ENCODE assay signal across 9 cellular contexts in genomic region chr10:73159038-73159648, GRCh38. TPM values are rescaled to one million over a fixed set of nuclear protein-coding genes. Genes with fewer than 3 reads are reported as not detected.
DNase-seq lines count a peak whose midpoint lies in the region; ATAC-seq and TF ChIP-seq lines count a peak whose summit lies in the region.
"Had no signal": no experiment of that assay in that cellular context is flagged by ENCODE, and none has a peak within 500 bp of the region (broad histone marks: within the 10 kb centered on the region; RNA-seq: fewer than 3 reads in every experiment).

No MANE protein-coding gene starts in this region.

- no peak overlapping the region for H3K27ac ChIP-seq in AG04450 (ENCODE audit: low read depth, low read length)
- no peak overlapping the region for H3K27ac ChIP-seq in thoracic aorta

- CTCF ChIA-PET in AG04450 (lab: Charles Lee), result interaction anchor here (0.5 to 4.3 kb wide), 36 partner anchors 8 to 674 kb away, joined by 3 to 68 read pairs (median 4); partner anchors contain the start of genes FAM149B1 and P4HA1

- peaks cover 4 to 11% of the 10 kb centered on the region in 2 donors for H3K4me1 ChIP-seq in thoracic aorta (ENCODE audit: control insufficient read depth in 1 of 2, low read depth in 2 of 2)

- H3K27me3 ChIP-seq in AG04450 (ENCODE audit: control insufficient read depth, insufficient read depth, low read length) (no peaks in the 10 kb centered on the region), thoracic aorta (replicated peaks; ENCODE audit: insufficient read depth) (no peaks in the 10 kb centered on the region)

- H3K36me3 Mint-ChIP-seq in naive thymus-derived CD8-positive, alpha-beta T cell, result peaks cover 0 to 69% (median 14%) of the 10 kb centered on the region in 3 donors

- TF ChIP-seq CTCF in AG04450 (IDR thresholded peaks at IDR 0.05; ENCODE audit: low read depth, low read length), result peak; percentile 76
- TF ChIP-seq CTCF in GM12875 (IDR thresholded peaks at IDR 0.05; ENCODE audit: borderline replicate concordance, insufficient read depth, low read depth, low read length), result peak; percentile 54; the same call in 1 of the 2 replicates
- TF ChIP-seq CTCF in epithelial cell of esophagus (IDR thresholded peaks at IDR 0.05; ENCODE audit: insufficient read depth, low read depth, low read length, missing control alignments), result peak; percentile 76
- peak; percentile 60 for TF ChIP-seq CTCF in thoracic aorta (IDR thresholded peaks at IDR 0.05)

- peak; percentile 15 for DNase-seq in AG04450 (ENCODE audit: low read depth, low spot score)
- DNase-seq in NCI-H69 (lab: John Stamatoyannopoulos, UW), result peak; percentile 41
- peak; percentile 63 for DNase-seq in activated CD8-positive, alpha-beta memory T cell treated with anti-CD3 and anti-CD28 coated beads, Interleukin-2, amount 50 U/mL, for 4 hours
- DNase-seq in epithelial cell of esophagus (ENCODE audit: low read depth), result peak; percentile 50
- DNase-seq in naive thymus-derived CD8-positive, alpha-beta T cell, result peak; percentile 23 to 78 (median 55)
- no peak for DNase-seq in thoracic aorta (ENCODE audit: low spot score)
- DNase-seq in NCI-H1048 (lab: John Stamatoyannopoulos, UW), result no peak

- no peaks in the 10 kb centered on the region for H3K9me3 Mint-ChIP-seq in naive thymus-derived CD8-positive, alpha-beta T cell
- H3K9me3 Mint-ChIP-seq: stimulated activated naive CD8-positive, alpha-beta T cell treated with anti-CD3 and anti-CD28 coated beads, Interleukin-15, Interleukin-2, amounts not matched to agents 100 ng/mL and 50 ng/mL, for 24 hours had no signal

- H3K4me3 ChIP-seq in AG04450 (ENCODE audit: low read depth, low read length), result no peak overlapping the region
- H3K4me3 ChIP-seq in GM12875 (ENCODE audit: low read depth, low read length), result no peak overlapping the region
- H3K4me3 ChIP-seq in epithelial cell of esophagus (ENCODE audit: low read length), result no peak overlapping the region
- no peak overlapping the region for H3K4me3 ChIP-seq in thoracic aorta

- POLR2A ChIA-PET in AG04450 (lab: Yijun Ruan, JAX), result no interaction called here
- POLR2A ChIA-PET in naive thymus-derived CD8-positive, alpha-beta T cell (lab: Charles Lee), result interaction anchor here (1.1 to 1.6 kb wide), 2 partner anchors 62 to 63 kb away, joined by 3 to 5 read pairs; partner anchors contain the start of gene P4HA1

- H3K36me3 ChIP-seq in thoracic aorta, result peaks cover 8% of the 10 kb centered on the region

- peak; percentile 71 to 73 for ATAC-seq in naive thymus-derived CD8-positive, alpha-beta T cell
- no peak for ATAC-seq in thoracic aorta (ENCODE audit: insufficient number of reproducible peaks, low FRiP score, low read depth)

- H3K27me3 Mint-ChIP-seq in naive thymus-derived CD8-positive, alpha-beta T cell, result no peaks in the 10 kb centered on the region
- H3K27me3 Mint-ChIP-seq: stimulated activated naive CD8-positive, alpha-beta T cell treated with anti-CD3 and anti-CD28 coated beads, Interleukin-15, Interleukin-2, amounts not matched to agents 100 ng/mL and 50 ng/mL, for 24 hours had no signal

- peak overlapping the region in 6 of 10 donors; percentile 14 to 72 (median 51) for H3K27ac Mint-ChIP-seq in naive thymus-derived CD8-positive, alpha-beta T cell
- H3K27ac Mint-ChIP-seq: stimulated activated naive CD8-positive, alpha-beta T cell treated with anti-CD3 and anti-CD28 coated beads, Interleukin-15, Interleukin-2, amounts not matched to agents 100 ng/mL and 50 ng/mL, for 24 hours had no signal

- H3K4me1 Mint-ChIP-seq in naive thymus-derived CD8-positive, alpha-beta T cell, result peaks cover 22 to 40% (median 38%) of the 10 kb centered on the region in 4 donors

- H3K4me3 Mint-ChIP-seq in naive thymus-derived CD8-positive, alpha-beta T cell, result no peak overlapping the region
- H3K4me3 Mint-ChIP-seq: stimulated activated naive CD8-positive, alpha-beta T cell treated with anti-CD3 and anti-CD28 coated beads, Interleukin-15, Interleukin-2, amounts not matched to agents 100 ng/mL and 50 ng/mL, for 24 hours had no signal

- H3K9me3 ChIP-seq in AG04450 (ENCODE audit: control insufficient read depth, insufficient read depth, low read length), result no peaks in the 10 kb centered on the region
- no peaks in the 10 kb centered on the region for H3K9me3 ChIP-seq in thoracic aorta

RNA-seq across cellular contexts. Expression of gene ECD, which starts 8.7 kb away (rescaled TPM):
- 36.1 and 43.9 TPM in 2 replicates for polyA plus RNA-seq in AG04450 (2011; rRNA removed)
- 25.7 and 28.3 TPM in 2 replicates for polyA minus RNA-seq in AG04450 (2011; rRNA and poly(A)+ RNA removed)
- 10 to 100 TPM; 31.3 to 36.0 TPM for total RNA-seq in naive thymus-derived CD8-positive, alpha-beta T cell
- polyA plus RNA-seq in naive thymus-derived CD8-positive, alpha-beta T cell, result 10 to 100 TPM; 19.9 to 32.8 (median 31.5) TPM
- total RNA-seq in thoracic aorta, result 10 to 100 TPM; 34.8 to 39.2 TPM

RNA-seq across cellular contexts. Expression of gene FAM149B1, which starts 8.8 kb away (rescaled TPM):
- 35.8 and 42.9 TPM in 2 replicates for polyA plus RNA-seq in AG04450 (2011; rRNA removed)
- polyA minus RNA-seq in AG04450 (2011; rRNA and poly(A)+ RNA removed), result 30.1 and 31.5 TPM in 2 replicates
- total RNA-seq in naive thymus-derived CD8-positive, alpha-beta T cell, result 10 to 100 TPM; 20.3 to 21.5 TPM
- polyA plus RNA-seq in naive thymus-derived CD8-positive, alpha-beta T cell, result 1 to 10 TPM; 5.1 to 5.6 (median 5.4) TPM
- total RNA-seq in thoracic aorta, result 10 to 100 TPM in 1 of 2 donors, 1 to 10 TPM in 1; 9.0 to 13.1 TPM

RNA-seq across cellular contexts. Expression of gene NUDT13, which starts 48.9 kb away (rescaled TPM):
- 1.4 TPM in 2 replicates for polyA plus RNA-seq in AG04450 (2011; rRNA removed)
- 0.70 and 2.5 TPM in 2 replicates for polyA minus RNA-seq in AG04450 (2011; rRNA and poly(A)+ RNA removed)
- total RNA-seq in naive thymus-derived CD8-positive, alpha-beta T cell, result 1 to 10 TPM; 2.2 to 3.4 TPM
- 1 to 10 TPM; 1.0 to 1.7 (median 1.3) TPM for polyA plus RNA-seq in naive thymus-derived CD8-positive, alpha-beta T cell
- under 1 TPM; 0.56 to 0.68 TPM for total RNA-seq in thoracic aorta

Comparison
In these comparisons a context has a peak if more than half of its experiments do, and no peak if none do; other contexts are left out.
1. DNase-seq: peak in AG04450 (single experiment), NCI-H69 (single experiment), activated CD8-positive, alpha-beta memory T cell treated with anti-CD3 and anti-CD28 coated beads, Interleukin-2, amount 50 U/mL, for 4 hours (single experiment), epithelial cell of esophagus (single experiment) and naive thymus-derived CD8-positive, alpha-beta T cell (10 of 10); none in thoracic aorta (single experiment) and NCI-H1048 (single experiment).
2. Peak in every context shown above with its lines, with median percentiles within 50 percentile points of each other: CTCF ChIP-seq.